Comparison of ENCODE assay signal across 23 cellular contexts in the genomic region with DNA sequence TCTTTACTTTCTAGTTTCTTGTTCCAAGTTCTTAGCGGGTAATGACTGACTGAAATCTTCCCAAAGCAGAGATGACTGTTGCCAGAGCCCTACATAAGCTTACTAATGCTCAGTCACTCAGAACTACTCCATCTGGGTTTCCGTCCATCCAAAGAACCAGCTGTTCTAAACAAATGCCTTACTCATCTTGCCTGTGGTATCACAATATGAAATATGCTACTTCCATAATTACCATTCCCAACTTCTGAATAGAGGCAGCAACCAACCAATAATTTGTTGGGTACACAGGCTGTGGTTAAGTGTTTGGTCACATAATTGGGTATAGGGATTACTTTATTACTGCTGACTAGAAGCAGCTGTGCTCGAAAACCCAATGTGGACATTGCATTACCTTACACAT.
"Had no signal": no experiment of that assay in that cellular context is flagged by ENCODE, and none has a peak within 500 bp of the region (broad histone marks: within the 10 kb centered on the region; RNA-seq: fewer than 3 reads in every experiment).

No MANE protein-coding gene starts in this region.

- H3K27ac ChIP-seq: adrenal gland, breast epithelium, epithelial cell of prostate, left lung, neural progenitor cell, right lobe of liver, stomach, suprapubic skin, tibial nerve had no signal

- H2AFZ ChIP-seq: neural progenitor cell had no signal

- H3K9me3 ChIP-seq: adrenal gland, left lung, right lobe of liver, suprapubic skin, tibial nerve had no signal

- H3K4me3 ChIP-seq: adrenal gland, breast epithelium, left lung, neural progenitor cell, right lobe of liver, stomach, suprapubic skin, tibial nerve had no signal

- DNase-seq: activated CD8-positive, alpha-beta memory T cell treated with anti-CD3 and anti-CD28 coated beads, Interleukin-2, amount 50 U/mL, for 4 hours; activated naive CD4-positive, alpha-beta T cell; activated T-cell treated with anti-CD3 and anti-CD28 coated beads, Interleukin-2, amount 50 U/mL, for 4 hours; adrenal gland; cortex of kidney; endodermal cell; glutamatergic neuron; hippocampal formation; kidney glomerular epithelial cell; left lung; naive thymus-derived CD8-positive, alpha-beta T cell; posterior cingulate gyrus; right lobe of liver; small intestine; stomach; T-helper 9 cell had no signal

- H3K4me1 ChIP-seq: adrenal gland, breast epithelium, left lung, neural progenitor cell, right lobe of liver, stomach, suprapubic skin, tibial nerve had no signal

- H3K36me3 ChIP-seq: adrenal gland, breast epithelium, left lung, neural progenitor cell, right lobe of liver, stomach, suprapubic skin, tibial nerve had no signal

- H3K4me2 ChIP-seq: neural progenitor cell had no signal

- ATAC-seq: activated T-cell treated with anti-CD3 and anti-CD28 coated beads, Interleukin-2, amount 50 U/mL, for 4 hours; left lung; naive thymus-derived CD8-positive, alpha-beta T cell; right lobe of liver; stimulated activated memory B cell treated with anti-CD40 and anti-IgM and Interleukin-4, amounts not matched to agents 10 μg/mL and 1 μg/mL and 100 μg/mL, for 72 hours; WTC11 had no signal

- H3K27me3 ChIP-seq: left lung, neural progenitor cell, stomach, suprapubic skin had no signal

- H3K9ac ChIP-seq: neural progenitor cell had no signal
